16 cellular contexts compared by ENCODE assay signal in genomic region chr6:16292432-16292831, GRCh38.
"Had no signal": no experiment of that assay in that cellular context is flagged by ENCODE, and none has a peak within 500 bp of the region (broad histone marks: within the 10 kb centered on the region; RNA-seq: fewer than 3 reads in every experiment).

No MANE protein-coding gene starts in this region.

- DNase-seq: colonic mucosa; dermis blood vessel endothelial cell; endodermal cell; erythroblast; heart left ventricle; hippocampal formation; mesendoderm; naive thymus-derived CD4-positive, alpha-beta T cell; nephron progenitor cell; stimulated activated CD4-positive, alpha-beta T cell treated with anti-CD3 and anti-CD28 coated beads, Interleukin-2, amount 100 ng/mL, for 24 hours; stimulated activated CD4-positive, alpha-beta T cell treated with anti-CD3 and anti-CD28 coated beads, Interleukin-4, amount 100 ng/mL, for 4 hours; stimulated activated naive B cell treated with anti-CD40 and anti-IgM and Interleukin-4, amounts not matched to agents 10 μg/mL and 1 μg/mL and 100 μg/mL, for 72 hours; upper lobe of left lung; uterus had no signal

- H3K36me3 ChIP-seq: colonic mucosa, uterus had no signal

- H3K27me3 ChIP-seq: colonic mucosa, heart left ventricle, upper lobe of left lung, uterus had no signal

- H3K27ac ChIP-seq: colonic mucosa, foreskin keratinocyte, heart left ventricle, skin epidermis, upper lobe of left lung, uterus had no signal

- H3K9me3 ChIP-seq: colonic mucosa, heart left ventricle, upper lobe of left lung, uterus had no signal

- H3K4me3 ChIP-seq: colonic mucosa, heart left ventricle, skin epidermis, upper lobe of left lung, uterus had no signal

- H3K4me1 ChIP-seq: colonic mucosa, foreskin keratinocyte, heart left ventricle, upper lobe of left lung, uterus had no signal
